ENCODE assay signal across 39 cellular contexts in genomic region chr20:20500312-20500711, GRCh38.
"Had no signal": no experiment of that assay in that cellular context is flagged by ENCODE, and none has a peak within 500 bp of the region (broad histone marks: within the 10 kb centered on the region; RNA-seq: fewer than 3 reads in every experiment).

No MANE protein-coding gene starts in this region.

- H3K27me3 ChIP-seq: ascending aorta, cardiac muscle cell had no signal

- H3K27ac ChIP-seq: ascending aorta, cardiac muscle cell, WERI-Rb-1 had no signal

- H3K27me3 Mint-ChIP-seq: activated CD4-positive, alpha-beta memory T cell treated with anti-CD3 and anti-CD28 coated beads, Interleukin-2, amount 10 ng/mL, durations not matched to agents 7 days and 5 days; activated CD4-positive, alpha-beta T cell treated with anti-CD3 and anti-CD28 coated beads for 36 hours; activated CD8-positive, alpha-beta memory T cell treated with anti-CD3 and anti-CD28 coated beads, Interleukin-2, amount 10 ng/mL, durations not matched to agents 7 days and 5 days; activated naive CD4-positive, alpha-beta T cell treated with anti-CD3 and anti-CD28 coated beads, Interleukin-2, amount 10 ng/mL, durations not matched to agents 7 days and 5 days; activated naive CD4-positive, alpha-beta T cell treated with anti-CD3 and anti-CD28 coated beads, Interleukin-2, amount 50 U/mL, for 24 hours; activated naive CD8-positive, alpha-beta T cell; activated naive CD8-positive, alpha-beta T cell treated with anti-CD3 and anti-CD28 coated beads, Interleukin-2, amount 10 ng/mL, durations not matched to agents 7 days and 5 days; activated naive CD8-positive, alpha-beta T cell treated with anti-CD3 and anti-CD28 coated beads, Interleukin-2, amount 50 U/mL, for 24 hours; brain; central memory CD8-positive, alpha-beta T cell had no signal

- H3K4me3 Mint-ChIP-seq: activated CD4-positive, alpha-beta memory T cell treated with anti-CD3 and anti-CD28 coated beads, Interleukin-2, amount 10 ng/mL, durations not matched to agents 7 days and 5 days; activated CD4-positive, alpha-beta T cell treated with anti-CD3 and anti-CD28 coated beads for 36 hours; activated CD8-positive, alpha-beta memory T cell treated with anti-CD3 and anti-CD28 coated beads, Interleukin-2, amount 10 ng/mL, durations not matched to agents 7 days and 5 days; activated CD8-positive, alpha-beta T cell treated with anti-CD3 and anti-CD28 coated beads, Interleukin-2, amount 10 ng/mL, durations not matched to agents 7 days and 5 days; activated naive CD4-positive, alpha-beta T cell treated with anti-CD3 and anti-CD28 coated beads, Interleukin-2, amount 10 ng/mL, durations not matched to agents 7 days and 5 days; activated naive CD4-positive, alpha-beta T cell treated with anti-CD3 and anti-CD28 coated beads, Interleukin-2, amount 50 U/mL, for 24 hours; activated naive CD8-positive, alpha-beta T cell; activated naive CD8-positive, alpha-beta T cell treated with anti-CD3 and anti-CD28 coated beads, Interleukin-2, amount 10 ng/mL, durations not matched to agents 7 days and 5 days; activated naive CD8-positive, alpha-beta T cell treated with anti-CD3 and anti-CD28 coated beads, Interleukin-2, amount 50 U/mL, for 24 hours; activated T-cell treated with anti-CD3 and anti-CD28 coated beads, Interleukin-2, amount 50 U/mL, for 4 hours; brain; central memory CD8-positive, alpha-beta T cell; T-helper 1 cell treated with Interleukin-12 subunit alpha and Interleukin-12 subunit beta and Interleukin-4 antibody, amounts not matched to agents 30 μg/mL and 1 μg/mL, for 36 hours; T-helper 2 cell treated with Interferon-gamma antibody and Interleukin-4, amounts not matched to agents 5 μg/mL and 100 μg/mL, for 36 hours; WTC11 had no signal

- H3K4me1 Mint-ChIP-seq: activated naive CD4-positive, alpha-beta T cell treated with anti-CD3 and anti-CD28 coated beads, Interleukin-2, amount 50 U/mL, for 24 hours; activated naive CD8-positive, alpha-beta T cell treated with anti-CD3 and anti-CD28 coated beads, Interleukin-2, amount 10 ng/mL, durations not matched to agents 7 days and 5 days; central memory CD8-positive, alpha-beta T cell; WTC11 had no signal

- ATAC-seq: activated CD4-positive, alpha-beta T cell treated with anti-CD3 and anti-CD28 coated beads for 36 hours; activated CD4-positive, CD25-positive, alpha-beta regulatory T cell treated with anti-CD3 and anti-CD28 coated beads, Interleukin-2, amount 50 U/mL, for 24 hours; activated CD8-positive, alpha-beta memory T cell treated with anti-CD3 and anti-CD28 coated beads, Interleukin-2, amount 10 ng/mL, durations not matched to agents 7 days and 5 days; activated CD8-positive, alpha-beta T cell treated with anti-CD3 and anti-CD28 coated beads, Interleukin-2, amount 10 ng/mL, durations not matched to agents 7 days and 5 days; activated naive CD8-positive, alpha-beta T cell treated with anti-CD3 and anti-CD28 coated beads, Interleukin-2, amount 50 U/mL, for 24 hours; WTC11 had no signal

- FAIRE-seq: bronchial epithelial cell, TTC549 had no signal

- H3K9me3 ChIP-seq: ascending aorta had no signal

- DNase-seq: activated CD4-positive, alpha-beta memory T cell treated with anti-CD3 and anti-CD28 coated beads, Interleukin-2, amount 10 ng/mL, durations not matched to agents 7 days and 5 days; activated CD4-positive, alpha-beta T cell treated with anti-CD3 and anti-CD28 coated beads for 1 hour; activated CD4-positive, alpha-beta T cell treated with anti-CD3 and anti-CD28 coated beads for 36 hours; activated CD4-positive, alpha-beta T cell treated with anti-CD3 and anti-CD28 coated beads for 48 hours; activated CD4-positive, alpha-beta T cell treated with anti-CD3 and anti-CD28 coated beads, Interleukin-2, amount 50 U/mL, for 1 hour; activated CD4-positive, alpha-beta T cell treated with anti-CD3 and anti-CD28 coated beads, Interleukin-2, amount 50 U/mL, for 4 hours; activated CD4-positive, CD25-positive, alpha-beta regulatory T cell; activated CD8-positive, alpha-beta memory T cell treated with anti-CD3 and anti-CD28 coated beads for 24 hours; activated CD8-positive, alpha-beta memory T cell treated with anti-CD3 and anti-CD28 coated beads, Interleukin-2, amount 10 ng/mL, durations not matched to agents 7 days and 5 days; activated CD8-positive, alpha-beta memory T cell treated with anti-CD3 and anti-CD28 coated beads, Interleukin-2, amount 50 U/mL, for 48 hours; activated CD8-positive, alpha-beta T cell treated with anti-CD3 and anti-CD28 coated beads, Interleukin-2, amount 10 ng/mL, durations not matched to agents 7 days and 5 days; activated effector memory CD4-positive, alpha-beta T cell treated with Interleukin-2 at 50 U/mL for 16 hours; activated gamma-delta T cell; activated naive CD4-positive, alpha-beta T cell treated with anti-CD3 and anti-CD28 coated beads, Interleukin-2, amount 10 ng/mL, durations not matched to agents 7 days and 5 days; activated naive CD4-positive, alpha-beta T cell treated with Interleukin-2 at 50 U/mL for 16 hours; activated naive CD8-positive, alpha-beta T cell treated with anti-CD3 and anti-CD28 coated beads, Interleukin-2, amount 10 ng/mL, durations not matched to agents 7 days and 5 days; activated naive CD8-positive, alpha-beta T cell treated with anti-CD3 and anti-CD28 coated beads, Interleukin-2, amount 50 U/mL, for 24 hours; activated T-cell treated with anti-CD3 and anti-CD28 coated beads, Interleukin-2, amount 50 U/mL, for 4 hours; amygdala; anterior cingulate cortex; caudate nucleus; cerebellar nuclear complex; T-helper 1 cell; T-helper 2 cell; T-helper 9 cell; WERI-Rb-1 had no signal

- H3K4me3 ChIP-seq: ascending aorta, cardiac muscle cell had no signal

- H3K27ac Mint-ChIP-seq: activated CD4-positive, alpha-beta memory T cell treated with anti-CD3 and anti-CD28 coated beads, Interleukin-2, amount 10 ng/mL, durations not matched to agents 7 days and 5 days; activated CD4-positive, alpha-beta T cell treated with anti-CD3 and anti-CD28 coated beads for 36 hours; activated CD8-positive, alpha-beta memory T cell treated with anti-CD3 and anti-CD28 coated beads, Interleukin-2, amount 10 ng/mL, durations not matched to agents 7 days and 5 days; activated CD8-positive, alpha-beta T cell treated with anti-CD3 and anti-CD28 coated beads, Interleukin-2, amount 10 ng/mL, durations not matched to agents 7 days and 5 days; activated naive CD4-positive, alpha-beta T cell treated with anti-CD3 and anti-CD28 coated beads, Interleukin-2, amount 10 ng/mL, durations not matched to agents 7 days and 5 days; activated naive CD4-positive, alpha-beta T cell treated with anti-CD3 and anti-CD28 coated beads, Interleukin-2, amount 50 U/mL, for 24 hours; activated naive CD8-positive, alpha-beta T cell; activated naive CD8-positive, alpha-beta T cell treated with anti-CD3 and anti-CD28 coated beads, Interleukin-2, amount 10 ng/mL, durations not matched to agents 7 days and 5 days; activated naive CD8-positive, alpha-beta T cell treated with anti-CD3 and anti-CD28 coated beads, Interleukin-2, amount 50 U/mL, for 24 hours; T-helper 1 cell treated with Interleukin-12 subunit alpha and Interleukin-12 subunit beta and Interleukin-4 antibody, amounts not matched to agents 30 μg/mL and 1 μg/mL, for 36 hours; T-helper 2 cell treated with Interferon-gamma antibody and Interleukin-4, amounts not matched to agents 5 μg/mL and 100 μg/mL, for 36 hours; WTC11 had no signal

- H3K4me1 ChIP-seq: ascending aorta had no signal

- H3K9me3 Mint-ChIP-seq: activated CD4-positive, alpha-beta memory T cell treated with anti-CD3 and anti-CD28 coated beads, Interleukin-2, amount 10 ng/mL, durations not matched to agents 7 days and 5 days; activated naive CD4-positive, alpha-beta T cell treated with anti-CD3 and anti-CD28 coated beads, Interleukin-2, amount 10 ng/mL, durations not matched to agents 7 days and 5 days; activated naive CD4-positive, alpha-beta T cell treated with anti-CD3 and anti-CD28 coated beads, Interleukin-2, amount 50 U/mL, for 24 hours; activated naive CD8-positive, alpha-beta T cell treated with anti-CD3 and anti-CD28 coated beads, Interleukin-2, amount 10 ng/mL, durations not matched to agents 7 days and 5 days; activated naive CD8-positive, alpha-beta T cell treated with anti-CD3 and anti-CD28 coated beads, Interleukin-2, amount 50 U/mL, for 24 hours; activated T-cell treated with anti-CD3 and anti-CD28 coated beads, Interleukin-2, amount 50 U/mL, for 4 hours; activated T-helper 2 cell treated with anti-CD3 and anti-CD28 coated beads, Interferon-gamma antibody, Interleukin-2, Interleukin-4, amounts not matched to agents 10 μg/mL and 5 μg/mL and 100 μg/mL, durations not matched to agents 14 hours and 24 hours and 36 hours; brain; central memory CD8-positive, alpha-beta T cell; T-helper 1 cell treated with Interleukin-12 subunit alpha and Interleukin-12 subunit beta and Interleukin-4 antibody, amounts not matched to agents 30 μg/mL and 1 μg/mL, for 36 hours; T-helper 2 cell treated with Interferon-gamma antibody and Interleukin-4, amounts not matched to agents 5 μg/mL and 100 μg/mL, for 36 hours; WTC11 had no signal
